ENCODE assay signal across 10 cellular contexts in the genomic region with DNA sequence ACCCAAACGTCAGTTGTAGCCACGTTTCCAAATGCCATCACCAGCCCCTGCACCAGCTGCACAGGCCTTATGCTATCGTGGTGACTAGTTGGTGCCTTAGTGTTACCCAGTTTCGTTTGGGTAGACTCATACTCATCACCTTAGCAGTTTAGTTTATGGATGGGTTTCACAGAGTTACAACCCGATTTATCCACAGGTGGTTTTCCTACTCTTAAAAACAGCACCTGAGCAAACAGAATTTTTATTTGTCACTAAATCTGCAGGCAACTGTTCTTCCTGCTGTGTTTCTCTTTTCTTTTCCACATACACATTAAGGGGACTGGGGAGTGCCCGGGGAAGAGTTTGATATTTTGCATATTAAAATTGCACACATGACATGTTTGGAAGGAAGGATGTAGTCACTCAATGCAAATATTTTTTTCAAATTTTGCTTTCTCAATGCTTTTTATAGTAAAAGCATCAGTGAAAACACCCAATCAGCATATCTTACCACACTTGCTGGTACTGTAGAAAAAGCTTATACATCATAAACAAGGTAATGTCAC. TPM values are rescaled to one million over a fixed set of nuclear protein-coding genes. Genes with fewer than 3 reads are reported as not detected.
DNase-seq lines count a peak whose midpoint lies in the region; ATAC-seq, FAIRE-seq and TF ChIP-seq lines count a peak whose summit lies in the region.
"Had no signal": no experiment of that assay in that cellular context is flagged by ENCODE, and none has a peak within 500 bp of the region (broad histone marks: within the 10 kb centered on the region; RNA-seq: fewer than 3 reads in every experiment).

No MANE protein-coding gene starts in this region.

- H3K27me3 ChIP-seq in GM23338 (ENCODE audit: insufficient read depth) (no peaks in the 10 kb centered on the region), gastrocnemius medialis (no peaks in the 10 kb centered on the region)

- peak; percentile 71 to 75 for ATAC-seq in activated CD4-positive, CD25-positive, alpha-beta regulatory T cell treated with anti-CD3 and anti-CD28 coated beads, Interleukin-2, amount 50 U/mL, for 24 hours
- ATAC-seq in GM23338 (no peak), mucosa of descending colon (peak; percentile 47), gastrocnemius medialis (no peak)

- H3K4me1 ChIP-seq in GM23338 (ENCODE audit: insufficient read depth): peaks cover 5% of the 10 kb centered on the region; the same call in 1 of the 2 replicates
- no peaks in the 10 kb centered on the region for H3K4me1 ChIP-seq in mucosa of descending colon (ENCODE audit: low read depth)
- H3K4me1 ChIP-seq in gastrocnemius medialis: no peaks in the 10 kb centered on the region

- no peaks in the 10 kb centered on the region for H3F3A ChIP-seq in GM23338 (replicated peaks; ENCODE audit: low read depth)

- H4K20me1 ChIP-seq in GM23338 (replicated peaks; ENCODE audit: insufficient read depth): no peaks in the 10 kb centered on the region

- H3K4me3 ChIP-seq in GM23338 (no peak overlapping the region), mucosa of descending colon (no peak overlapping the region), gastrocnemius medialis (no peak overlapping the region)

- H3K27me3 Mint-ChIP-seq in GM23338 (ENCODE audit: insufficient read depth, low read depth, poor library complexity): no peaks in the 10 kb centered on the region

- no peak overlapping the region for H3K4me3 Mint-ChIP-seq in GM23338

- no peak for DNase-seq in activated CD4-positive, CD25-positive, alpha-beta regulatory T cell treated with anti-CD3 and anti-CD28 coated beads, Interleukin-2, amount 50 U/mL, for 72 hours
- no peak for DNase-seq in GM23338 (ENCODE audit: low spot score)
- DNase-seq in NCI-H345 (lab: John Stamatoyannopoulos, UW): peak; percentile 4
- DNase-seq in mucosa of descending colon: no peak
- DNase-seq in HuH-7.5 (ENCODE audit: low spot score): no peak
- no peak for DNase-seq in gastrocnemius medialis
- DNase-seq in frontal cortex (ENCODE audit: low spot score in 2 of 2): no peak
- DNase-seq: NCI-H187 had no signal

- H3K9me3 ChIP-seq in mucosa of descending colon: no peaks in the 10 kb centered on the region
- no peaks in the 10 kb centered on the region for H3K9me3 ChIP-seq in gastrocnemius medialis

- peaks cover 77% of the 10 kb centered on the region for H3K36me3 Mint-ChIP-seq in GM23338 (ENCODE audit: low read depth)

- no peaks in the 10 kb centered on the region for H3K79me2 ChIP-seq in GM23338 (replicated peaks; ENCODE audit: insufficient read depth)

- TF ChIP-seq CTCF in GM23338 (conservative IDR thresholded peaks at IDR 0.05; ENCODE audit: low read depth in 2 of 2): no peak
- TF ChIP-seq CTCF in mucosa of descending colon (IDR thresholded peaks at IDR 0.05): no peak
- TF ChIP-seq CTCF in gastrocnemius medialis (IDR thresholded peaks at IDR 0.05 in 4 of 5, conservative IDR thresholded peaks at IDR 0.05 in 1 of 5): no peak

- no peaks in the 10 kb centered on the region for H3K9me2 ChIP-seq in GM23338 (ENCODE audit: insufficient read depth)

- H3K36me3 ChIP-seq in GM23338 (ENCODE audit: insufficient read depth) (peaks cover 15% of the 10 kb centered on the region), mucosa of descending colon (ENCODE audit: low read depth) (peaks cover 5% of the 10 kb centered on the region), gastrocnemius medialis (peaks cover 0 to 57% of the 10 kb centered on the region in 2 donors)

- in situ Hi-C loops in gastrocnemius medialis (cut with MboI; ENCODE audit: low sequenced_read_pairs in 4 of 4): no loop called here

- H3K4me1 Mint-ChIP-seq in GM23338: peaks cover 17% of the 10 kb centered on the region

- FAIRE-seq in frontal cortex (lab: Jason Lieb, UNC): no peak
- FAIRE-seq: endometrium had no signal

- H3K27ac ChIP-seq in GM23338 (ENCODE audit: low read depth): 0 out of 2 replicates have a peak overlapping the region, but pooled peaks have one; percentile 14
- H3K27ac ChIP-seq in gastrocnemius medialis: no peak overlapping the region

- no peak overlapping the region for H3K27ac Mint-ChIP-seq in GM23338

- TF ChIP-seq POLR2A in gastrocnemius medialis (IDR thresholded peaks at IDR 0.05): no peak

- intact Hi-C loops in mucosa of descending colon (cut with DNase I, micrococcal nuclease): no loop called here
- intact Hi-C loops in gastrocnemius medialis (cut with DNase I; ENCODE audit: low total_unique reads): no loop called here

- no peak overlapping the region for H3K4me2 ChIP-seq in GM23338

- no peaks in the 10 kb centered on the region for H3K9me3 Mint-ChIP-seq in GM23338

- H2AFZ ChIP-seq in GM23338: no peak overlapping the region

TF ChIP-seq in GM23338, 12 proteins besides CTCF, POLR2A, EP300 and RAD21 (continues in another document):
- TF ChIP-seq EZH2phosphoT487 (IDR thresholded peaks at IDR 0.05; ENCODE audit: unreplicated experiment) (no peak), STAT1 (IDR thresholded peaks at IDR 0.05; ENCODE audit: unreplicated experiment) (no peak), EZH2 (IDR thresholded peaks at IDR 0.05; ENCODE audit: low read depth, unreplicated experiment) (no peak), NANOG (IDR thresholded peaks at IDR 0.05; ENCODE audit: borderline replicate concordance) (no peak), POLR2AphosphoS5 (IDR thresholded peaks at IDR 0.05; ENCODE audit: low read depth) (no peak), JUNB (IDR thresholded peaks at IDR 0.05; ENCODE audit: unreplicated experiment) (no peak), CREB1 (CRISPR knock-in tag; IDR thresholded peaks at IDR 0.05; ENCODE audit: low read depth) (no peak)
- TF ChIP-seq, protein P1, sequence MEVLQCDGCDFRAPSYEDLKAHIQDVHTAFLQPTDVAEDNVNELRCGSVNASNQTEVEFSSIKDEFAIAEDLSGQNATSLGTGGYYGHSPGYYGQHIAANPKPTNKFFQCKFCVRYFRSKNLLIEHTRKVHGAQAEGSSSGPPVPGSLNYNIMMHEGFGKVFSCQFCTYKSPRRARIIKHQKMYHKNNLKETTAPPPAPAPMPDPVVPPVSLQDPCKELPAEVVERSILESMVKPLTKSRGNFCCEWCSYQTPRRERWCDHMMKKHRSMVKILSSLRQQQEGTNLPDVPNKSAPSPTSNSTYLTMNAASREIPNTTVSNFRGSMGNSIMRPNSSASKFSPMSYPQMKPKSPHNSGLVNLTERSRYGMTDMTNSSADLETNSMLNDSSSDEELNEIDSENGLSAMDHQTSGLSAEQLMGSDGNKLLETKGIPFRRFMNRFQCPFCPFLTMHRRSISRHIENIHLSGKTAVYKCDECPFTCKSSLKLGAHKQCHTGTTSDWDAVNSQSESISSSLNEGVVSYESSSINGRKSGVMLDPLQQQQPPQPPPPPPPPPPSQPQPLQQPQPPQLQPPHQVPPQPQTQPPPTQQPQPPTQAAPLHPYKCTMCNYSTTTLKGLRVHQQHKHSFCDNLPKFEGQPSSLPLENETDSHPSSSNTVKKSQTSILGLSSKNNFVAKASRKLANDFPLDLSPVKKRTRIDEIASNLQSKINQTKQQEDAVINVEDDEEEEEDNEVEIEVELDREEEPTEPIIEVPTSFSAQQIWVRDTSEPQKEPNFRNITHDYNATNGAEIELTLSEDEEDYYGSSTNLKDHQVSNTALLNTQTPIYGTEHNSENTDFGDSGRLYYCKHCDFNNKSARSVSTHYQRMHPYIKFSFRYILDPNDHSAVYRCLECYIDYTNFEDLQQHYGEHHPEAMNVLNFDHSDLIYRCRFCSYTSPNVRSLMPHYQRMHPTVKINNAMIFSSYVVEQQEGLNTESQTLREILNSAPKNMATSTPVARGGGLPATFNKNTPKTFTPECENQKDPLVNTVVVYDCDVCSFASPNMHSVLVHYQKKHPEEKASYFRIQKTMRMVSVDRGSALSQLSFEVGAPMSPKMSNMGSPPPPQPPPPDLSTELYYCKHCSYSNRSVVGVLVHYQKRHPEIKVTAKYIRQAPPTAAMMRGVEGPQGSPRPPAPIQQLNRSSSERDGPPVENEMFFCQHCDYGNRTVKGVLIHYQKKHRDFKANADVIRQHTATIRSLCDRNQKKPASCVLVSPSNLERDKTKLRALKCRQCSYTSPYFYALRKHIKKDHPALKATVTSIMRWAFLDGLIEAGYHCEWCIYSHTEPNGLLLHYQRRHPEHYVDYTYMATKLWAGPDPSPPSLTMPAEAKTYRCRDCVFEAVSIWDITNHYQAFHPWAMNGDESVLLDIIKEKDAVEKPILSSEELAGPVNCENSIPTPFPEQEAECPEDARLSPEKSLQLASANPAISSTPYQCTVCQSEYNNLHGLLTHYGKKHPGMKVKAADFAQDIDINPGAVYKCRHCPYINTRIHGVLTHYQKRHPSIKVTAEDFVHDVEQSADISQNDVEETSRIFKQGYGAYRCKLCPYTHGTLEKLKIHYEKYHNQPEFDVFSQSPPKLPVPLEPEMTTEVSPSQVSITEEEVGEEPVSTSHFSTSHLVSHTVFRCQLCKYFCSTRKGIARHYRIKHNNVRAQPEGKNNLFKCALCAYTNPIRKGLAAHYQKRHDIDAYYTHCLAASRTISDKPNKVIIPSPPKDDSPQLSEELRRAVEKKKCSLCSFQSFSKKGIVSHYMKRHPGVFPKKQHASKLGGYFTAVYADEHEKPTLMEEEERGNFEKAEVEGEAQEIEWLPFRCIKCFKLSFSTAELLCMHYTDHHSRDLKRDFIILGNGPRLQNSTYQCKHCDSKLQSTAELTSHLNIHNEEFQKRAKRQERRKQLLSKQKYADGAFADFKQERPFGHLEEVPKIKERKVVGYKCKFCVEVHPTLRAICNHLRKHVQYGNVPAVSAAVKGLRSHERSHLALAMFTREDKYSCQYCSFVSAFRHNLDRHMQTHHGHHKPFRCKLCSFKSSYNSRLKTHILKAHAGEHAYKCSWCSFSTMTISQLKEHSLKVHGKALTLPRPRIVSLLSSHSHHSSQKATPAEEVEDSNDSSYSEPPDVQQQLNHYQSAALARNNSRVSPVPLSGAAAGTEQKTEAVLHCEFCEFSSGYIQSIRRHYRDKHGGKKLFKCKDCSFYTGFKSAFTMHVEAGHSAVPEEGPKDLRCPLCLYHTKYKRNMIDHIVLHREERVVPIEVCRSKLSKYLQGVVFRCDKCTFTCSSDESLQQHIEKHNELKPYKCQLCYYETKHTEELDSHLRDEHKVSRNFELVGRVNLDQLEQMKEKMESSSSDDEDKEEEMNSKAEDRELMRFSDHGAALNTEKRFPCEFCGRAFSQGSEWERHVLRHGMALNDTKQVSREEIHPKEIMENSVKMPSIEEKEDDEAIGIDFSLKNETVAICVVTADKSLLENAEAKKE (CRISPR knock-in tag; IDR thresholded peaks at IDR 0.05): no peak

RNA-seq across cellular contexts. Expression of a gene that starts 41.7 kb away (rescaled TPM):
- 17.7 and 21.5 TPM in 2 replicates for total RNA-seq in GM23338 (2014; rRNA removed; shearing (Covaris generic))
- polyA plus RNA-seq in GM23338 (2016; fragmentation: Nextera tagmentation; extraction: Ambion mirVana): 21.0 and 26.2 TPM in 2 replicates
- 10 to 100 TPM; 16.0 to 27.9 (median 24.6) TPM for total RNA-seq in mucosa of descending colon
- 10 to 100 TPM in 1 of 4 donors, 1 to 10 TPM in 3; 5.3 to 13.2 (median 8.2) TPM for total RNA-seq in gastrocnemius medialis
- total RNA-seq in frontal cortex: 25.3 TPM

Comparison
In these comparisons a context has a peak if more than half of its experiments do, and no peak if none do; other contexts are left out.
1. ATAC-seq: peak in activated CD4-positive, CD25-positive, alpha-beta regulatory T cell treated with anti-CD3 and anti-CD28 coated beads, Interleukin-2, amount 50 U/mL, for 24 hours (2 of 2) and mucosa of descending colon (single experiment); none in GM23338 (single experiment) and gastrocnemius medialis (0 of 2).